ENCODE assay signal across 18 cellular contexts in the genomic region with DNA sequence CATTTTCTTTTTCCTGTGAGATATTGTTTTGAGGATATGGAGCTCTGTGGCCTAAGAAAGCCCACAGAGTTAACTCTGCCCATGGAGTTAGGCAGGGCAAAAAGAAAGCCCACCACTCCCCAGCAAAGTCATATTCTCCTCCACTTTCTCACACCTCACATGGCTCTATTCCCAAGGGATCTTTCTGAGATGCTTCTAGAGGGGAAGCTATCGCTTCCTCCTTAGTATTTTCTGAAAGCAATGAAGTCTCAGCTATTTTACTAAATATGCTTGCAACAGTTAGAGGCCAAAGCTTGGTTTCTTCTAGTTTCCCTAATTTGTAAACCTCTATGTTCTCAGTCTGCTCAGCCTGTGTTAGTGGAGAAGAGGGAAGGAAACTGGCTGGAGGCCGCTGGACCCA.
DNase-seq lines count a peak whose midpoint lies in the region; ATAC-seq, FAIRE-seq and TF ChIP-seq lines count a peak whose summit lies in the region.
"Had no signal": no experiment of that assay in that cellular context is flagged by ENCODE, and none has a peak within 500 bp of the region (broad histone marks: within the 10 kb centered on the region; RNA-seq: fewer than 3 reads in every experiment).

No MANE protein-coding gene starts in this region.

- POLR2A ChIA-PET in GM12878 (lab: Charles Lee) = interaction anchor here (1.0 kb wide), 1 partner anchor 205 kb away, joined by 4 read pairs; no protein-coding TSS in a partner anchor

- H3K36me3 ChIP-seq in BLaER1 = no peaks in the 10 kb centered on the region
- no peaks in the 10 kb centered on the region for H3K36me3 ChIP-seq in BLaER1 treated with 17β-estradiol and CSF1 and Interleukin-3, amounts not matched to agents 10 nM and 100 nM
- H3K36me3 ChIP-seq in GM12878 (ENCODE audit: control insufficient read depth in 2 of 2, insufficient read depth in 2 of 2, low read length in 1 of 2) = no peaks in the 10 kb centered on the region
- H3K36me3 ChIP-seq: HAP-1 had no signal

- TF ChIP-seq RAD21 in GM12878 (IDR thresholded peaks at IDR 0.05; ENCODE audit: insufficient read depth, low read depth, low read length) = no peak

- no peak for TF ChIP-seq POLR2A in GM12878 (IDR thresholded peaks at IDR 0.05; ENCODE audit: low read depth, low read length)

- no peaks in the 10 kb centered on the region for H3K9me3 ChIP-seq in BLaER1
- H3K9me3 ChIP-seq in BLaER1 treated with 17β-estradiol and CSF1 and Interleukin-3, amounts not matched to agents 10 nM and 100 nM (replicated peaks in 1 of 11) = no peaks in the 10 kb centered on the region
- H3K9me3 ChIP-seq in GM12878 (replicated peaks; ENCODE audit: control insufficient read depth, insufficient read depth, low read length) = no peaks in the 10 kb centered on the region
- H3K9me3 ChIP-seq: HAP-1 had no signal

- H3K9ac ChIP-seq in BLaER1 = no peak overlapping the region
- no peak overlapping the region for H3K9ac ChIP-seq in BLaER1 treated with 17β-estradiol and CSF1 and Interleukin-3, amounts not matched to agents 10 nM and 100 nM
- H3K9ac ChIP-seq in GM12878 (ENCODE audit: control insufficient read depth, insufficient read depth, low read length) = no peak overlapping the region

- ATAC-seq in GM12878 = no peak; the same call in 2 of the 3 replicates

- no peak for FAIRE-seq in GM12878 (lab: Jason Lieb, UNC)
- FAIRE-seq: G401.6, GM19239, H54 had no signal

- H3K4me2 ChIP-seq in BLaER1 = peak overlapping the region; percentile 13
- H3K4me2 ChIP-seq in BLaER1 treated with 17β-estradiol and CSF1 and Interleukin-3, amounts not matched to agents 10 nM and 100 nM = peak overlapping the region in 6 of 11 experiments; percentile 5 to 53 (median 18); a peak in 6 of 22 replicates
- no peak overlapping the region for H3K4me2 ChIP-seq in GM12878 (ENCODE audit: control insufficient read depth, insufficient read depth)

- H3K4me3 ChIP-seq in BLaER1 (no peak overlapping the region), GM12878 (no peak overlapping the region)
- H3K4me3 ChIP-seq in BLaER1 treated with 17β-estradiol and CSF1 and Interleukin-3, amounts not matched to agents 10 nM and 100 nM = no peak overlapping the region
- H3K4me3 ChIP-seq: HAP-1 had no signal

- no peaks in the 10 kb centered on the region for H3K79me2 ChIP-seq in GM12878 (ENCODE audit: control insufficient read depth, insufficient read depth, low read length)

- SMC1A ChIA-PET in GM12878 (lab: Charles Lee; ENCODE audit: uncharacterized antibody, unreplicated experiment) = interaction anchor here (0.6 to 2.2 kb wide), 12 partner anchors 9 to 208 kb away, joined by 3 to 7 read pairs (median 4); no protein-coding TSS in a partner anchor

- TF ChIP-seq EP300 in GM12878 (IDR thresholded peaks at IDR 0.05; ENCODE audit: borderline replicate concordance in 1 of 2, control insufficient read depth in 1 of 2, low read depth in 2 of 2, low read length in 2 of 2) = no peak

- no peaks in the 10 kb centered on the region for H4K20me1 ChIP-seq in BLaER1
- no peaks in the 10 kb centered on the region for H4K20me1 ChIP-seq in BLaER1 treated with 17β-estradiol and CSF1 and Interleukin-3, amounts not matched to agents 10 nM and 100 nM
- H4K20me1 ChIP-seq in GM12878 (ENCODE audit: control insufficient read depth, insufficient read depth) = no peaks in the 10 kb centered on the region

- CTCF ChIA-PET in GM12878 (lab: Yijun Ruan, JAX) = interaction anchor here (1.1 to 1.9 kb wide), 5 partner anchors 9 to 125 kb away, joined by 3 to 8 read pairs (median 3); no protein-coding TSS in a partner anchor

- RAD21 ChIA-PET in GM12878 (lab: Charles Lee; ENCODE audit: unreplicated experiment) = interaction anchor here (1.0 to 2.1 kb wide), 4 partner anchors 10 to 526 kb away, joined by 3 to 6 read pairs (median 3); no protein-coding TSS in a partner anchor

- no peaks in the 10 kb centered on the region for H3K27me3 ChIP-seq in BLaER1
- no peaks in the 10 kb centered on the region for H3K27me3 ChIP-seq in BLaER1 treated with 17β-estradiol and CSF1 and Interleukin-3, amounts not matched to agents 10 nM and 100 nM
- no peaks in the 10 kb centered on the region for H3K27me3 ChIP-seq in GM12878 (replicated peaks in 1 of 2; ENCODE audit: control insufficient read depth in 2 of 2, insufficient read depth in 2 of 2, low read length in 1 of 2)

- WGBS in GM12878 (ENCODE audit: insufficient coverage, insufficient replicate concordance, low lambda C conversion rate, missing lambda C conversion rate) = 4% methylated on average over 2 of the region's 2 CpGs

- BruUV-seq in GM12878 (replicated peaks; lab: Mats Ljungman, UMichigan) = no TSS peak

- peak; percentile 55 for DNase-seq in MV-4-11 (lab: John Stamatoyannopoulos, UW)
- DNase-seq in GM12878 (ENCODE audit: low read depth, low spot score) = no peak
- no peak for DNase-seq in putamen (ENCODE audit: low spot score)
- no peak for DNase-seq in mucosa of gallbladder (ENCODE audit: low spot score)
- no peak for DNase-seq in SW 1271 (lab: John Stamatoyannopoulos, UW)
- DNase-seq: Calu3; CD4-positive, alpha-beta T cell; COR-L47; DMS53; DMS79 treated with DMSO at 0.1 percent for 48 hours; GOT3; HFFc6 had no signal

- H3K4me1 ChIP-seq in BLaER1 (peaks cover 15% of the 10 kb centered on the region), GM12878 (ENCODE audit: control insufficient read depth, insufficient read depth, low read length) (no peaks in the 10 kb centered on the region)
- H3K4me1 ChIP-seq in BLaER1 treated with 17β-estradiol and CSF1 and Interleukin-3, amounts not matched to agents 10 nM and 100 nM = peaks cover 5 to 32% (median 8%) of the 10 kb centered on the region in 10 experiments; a peak in 9 of 20 replicates
- H3K4me1 ChIP-seq: HAP-1 had no signal

- H3K27ac ChIP-seq in BLaER1 (no peak overlapping the region), GM12878 (ENCODE audit: control insufficient read depth, insufficient read depth) (no peak overlapping the region)
- no peak overlapping the region for H3K27ac ChIP-seq in BLaER1 treated with 17β-estradiol and CSF1 and Interleukin-3, amounts not matched to agents 10 nM and 100 nM

- in situ Hi-C loops in GM12878 (cut with MboI) = no loop called here

- no peak overlapping the region for H2AFZ ChIP-seq in GM12878 (ENCODE audit: control insufficient read depth, low read depth, low read length)

- TF ChIP-seq CTCF in GM12878 (IDR thresholded peaks at IDR 0.05 in 2 of 3, conservative IDR thresholded peaks at IDR 0.05 in 1 of 3; ENCODE audit: control insufficient read depth in 2 of 3, extremely low read depth in 1 of 3, insufficient read depth in 1 of 3, low read depth in 3 of 3, low read length in 3 of 3) = no peak

- intact Hi-C loops in GM12878 (cut with micrococcal nuclease; ENCODE audit: unreplicated experiment) = no loop called here

TF ChIP-seq in GM12878, 131 proteins besides CTCF, POLR2A, EP300 and RAD21:
- no peak for TF ChIP-seq CHD2 (IDR thresholded peaks at IDR 0.05; ENCODE audit: borderline replicate concordance, low read depth, low read length)
- TF ChIP-seq MEF2B (IDR thresholded peaks at IDR 0.05; ENCODE audit: partially characterized antibody, poor library complexity, severe bottlenecking) = peak; percentile 53
